ENCODE assay signal across 2 cellular contexts in the genomic region with DNA sequence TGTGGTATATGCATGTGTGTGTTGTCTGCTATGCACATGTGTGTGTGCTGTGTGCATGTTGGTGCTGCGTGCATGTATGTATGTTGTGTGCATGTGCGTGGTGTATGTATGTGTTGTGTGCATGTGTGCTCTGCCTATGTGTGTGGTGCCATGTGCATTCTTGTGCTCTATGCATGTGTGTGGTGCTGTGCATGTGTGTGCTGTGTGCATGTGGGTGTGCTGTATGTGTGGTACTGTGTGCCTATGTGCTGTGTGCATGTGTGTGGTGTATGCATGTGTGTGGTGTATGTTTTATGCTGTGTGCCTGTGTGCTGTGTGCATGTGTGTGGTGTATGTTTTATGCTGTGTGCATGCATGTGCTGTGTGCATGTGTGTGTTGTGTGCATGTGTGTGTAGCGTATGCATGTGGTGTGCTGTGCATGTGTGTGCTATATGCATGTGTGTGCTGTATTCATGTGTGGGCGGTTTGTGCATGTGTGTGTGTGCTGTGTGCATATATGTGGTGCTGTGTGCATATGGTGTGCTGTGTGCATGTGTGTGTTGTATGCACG.
TF ChIP-seq lines count a peak whose summit lies in the region.

No MANE protein-coding gene starts in this region.

TF ChIP-seq in HEK293, 187 proteins besides CTCF, POLR2A, EP300 and RAD21 (continues in another document):
- TF ChIP-seq, protein P1, sequence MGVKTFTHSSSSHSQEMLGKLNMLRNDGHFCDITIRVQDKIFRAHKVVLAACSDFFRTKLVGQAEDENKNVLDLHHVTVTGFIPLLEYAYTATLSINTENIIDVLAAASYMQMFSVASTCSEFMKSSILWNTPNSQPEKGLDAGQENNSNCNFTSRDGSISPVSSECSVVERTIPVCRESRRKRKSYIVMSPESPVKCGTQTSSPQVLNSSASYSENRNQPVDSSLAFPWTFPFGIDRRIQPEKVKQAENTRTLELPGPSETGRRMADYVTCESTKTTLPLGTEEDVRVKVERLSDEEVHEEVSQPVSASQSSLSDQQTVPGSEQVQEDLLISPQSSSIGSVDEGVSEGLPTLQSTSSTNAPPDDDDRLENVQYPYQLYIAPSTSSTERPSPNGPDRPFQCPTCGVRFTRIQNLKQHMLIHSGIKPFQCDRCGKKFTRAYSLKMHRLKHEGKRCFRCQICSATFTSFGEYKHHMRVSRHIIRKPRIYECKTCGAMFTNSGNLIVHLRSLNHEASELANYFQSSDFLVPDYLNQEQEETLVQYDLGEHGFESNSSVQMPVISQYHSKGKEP (tag by site-specific recombination; IDR thresholded peaks at IDR 0.05), result no peak
- TF ChIP-seq HOXA7 (CRISPR knock-in tag; IDR thresholded peaks at IDR 0.05; ENCODE audit: borderline replicate concordance) (no peak), ZNF473 (tag by site-specific recombination; IDR thresholded peaks at IDR 0.05) (peak; percentile 28; the same call in 1 of the 2 replicates), ZNF311 (tag by site-specific recombination; IDR thresholded peaks at IDR 0.05; ENCODE audit: borderline replicate concordance) (peak; percentile 75; the same call in 1 of the 2 replicates), ZBTB20 (tag by site-specific recombination; IDR thresholded peaks at IDR 0.05) (no peak), ZNF394 (tag by site-specific recombination; IDR thresholded peaks at IDR 0.05; ENCODE audit: borderline replicate concordance) (no peak), ZFHX2 (tag by site-specific recombination; conservative IDR thresholded peaks at IDR 0.05) (peak; percentile 26; the same call in 1 of the 2 replicates), ZNF112 (tag by site-specific recombination; IDR thresholded peaks at IDR 0.05) (no peak), EGR2 (tag by site-specific recombination; IDR thresholded peaks at IDR 0.05; ENCODE audit: low read depth) (0 out of 2 replicates have a peak, but pooled peaks have one; percentile 5)
- TF ChIP-seq, protein P2, sequence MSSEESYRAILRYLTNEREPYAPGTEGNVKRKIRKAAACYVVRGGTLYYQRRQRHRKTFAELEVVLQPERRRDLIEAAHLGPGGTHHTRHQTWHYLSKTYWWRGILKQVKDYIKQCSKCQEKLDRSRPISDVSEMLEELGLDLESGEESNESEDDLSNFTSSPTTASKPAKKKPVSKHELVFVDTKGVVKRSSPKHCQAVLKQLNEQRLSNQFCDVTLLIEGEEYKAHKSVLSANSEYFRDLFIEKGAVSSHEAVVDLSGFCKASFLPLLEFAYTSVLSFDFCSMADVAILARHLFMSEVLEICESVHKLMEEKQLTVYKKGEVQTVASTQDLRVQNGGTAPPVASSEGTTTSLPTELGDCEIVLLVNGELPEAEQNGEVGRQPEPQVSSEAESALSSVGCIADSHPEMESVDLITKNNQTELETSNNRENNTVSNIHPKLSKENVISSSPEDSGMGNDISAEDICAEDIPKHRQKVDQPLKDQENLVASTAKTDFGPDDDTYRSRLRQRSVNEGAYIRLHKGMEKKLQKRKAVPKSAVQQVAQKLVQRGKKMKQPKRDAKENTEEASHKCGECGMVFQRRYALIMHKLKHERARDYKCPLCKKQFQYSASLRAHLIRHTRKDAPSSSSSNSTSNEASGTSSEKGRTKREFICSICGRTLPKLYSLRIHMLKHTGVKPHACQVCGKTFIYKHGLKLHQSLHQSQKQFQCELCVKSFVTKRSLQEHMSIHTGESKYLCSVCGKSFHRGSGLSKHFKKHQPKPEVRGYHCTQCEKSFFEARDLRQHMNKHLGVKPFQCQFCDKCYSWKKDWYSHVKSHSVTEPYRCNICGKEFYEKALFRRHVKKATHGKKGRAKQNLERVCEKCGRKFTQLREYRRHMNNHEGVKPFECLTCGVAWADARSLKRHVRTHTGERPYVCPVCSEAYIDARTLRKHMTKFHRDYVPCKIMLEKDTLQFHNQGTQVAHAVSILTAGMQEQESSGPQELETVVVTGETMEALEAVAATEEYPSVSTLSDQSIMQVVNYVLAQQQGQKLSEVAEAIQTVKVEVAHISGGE (tag by site-specific recombination; conservative IDR thresholded peaks at IDR 0.05; ENCODE audit: low read depth), result no peak
- TF ChIP-seq, protein P3, sequence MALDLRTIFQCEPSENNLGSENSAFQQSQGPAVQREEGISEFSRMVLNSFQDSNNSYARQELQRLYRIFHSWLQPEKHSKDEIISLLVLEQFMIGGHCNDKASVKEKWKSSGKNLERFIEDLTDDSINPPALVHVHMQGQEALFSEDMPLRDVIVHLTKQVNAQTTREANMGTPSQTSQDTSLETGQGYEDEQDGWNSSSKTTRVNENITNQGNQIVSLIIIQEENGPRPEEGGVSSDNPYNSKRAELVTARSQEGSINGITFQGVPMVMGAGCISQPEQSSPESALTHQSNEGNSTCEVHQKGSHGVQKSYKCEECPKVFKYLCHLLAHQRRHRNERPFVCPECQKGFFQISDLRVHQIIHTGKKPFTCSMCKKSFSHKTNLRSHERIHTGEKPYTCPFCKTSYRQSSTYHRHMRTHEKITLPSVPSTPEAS (tag by site-specific recombination; IDR thresholded peaks at IDR 0.05), result peak; percentile 95
- TF ChIP-seq, protein P4, sequence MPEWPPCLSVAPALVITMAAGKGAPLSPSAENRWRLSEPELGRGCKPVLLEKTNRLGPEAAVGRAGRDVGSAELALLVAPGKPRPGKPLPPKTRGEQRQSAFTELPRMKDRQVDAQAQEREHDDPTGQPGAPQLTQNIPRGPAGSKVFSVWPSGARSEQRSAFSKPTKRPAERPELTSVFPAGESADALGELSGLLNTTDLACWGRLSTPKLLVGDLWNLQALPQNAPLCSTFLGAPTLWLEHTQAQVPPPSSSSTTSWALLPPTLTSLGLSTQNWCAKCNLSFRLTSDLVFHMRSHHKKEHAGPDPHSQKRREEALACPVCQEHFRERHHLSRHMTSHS (tag by site-specific recombination; IDR thresholded peaks at IDR 0.05), result no peak
- TF ChIP-seq, protein P5, sequence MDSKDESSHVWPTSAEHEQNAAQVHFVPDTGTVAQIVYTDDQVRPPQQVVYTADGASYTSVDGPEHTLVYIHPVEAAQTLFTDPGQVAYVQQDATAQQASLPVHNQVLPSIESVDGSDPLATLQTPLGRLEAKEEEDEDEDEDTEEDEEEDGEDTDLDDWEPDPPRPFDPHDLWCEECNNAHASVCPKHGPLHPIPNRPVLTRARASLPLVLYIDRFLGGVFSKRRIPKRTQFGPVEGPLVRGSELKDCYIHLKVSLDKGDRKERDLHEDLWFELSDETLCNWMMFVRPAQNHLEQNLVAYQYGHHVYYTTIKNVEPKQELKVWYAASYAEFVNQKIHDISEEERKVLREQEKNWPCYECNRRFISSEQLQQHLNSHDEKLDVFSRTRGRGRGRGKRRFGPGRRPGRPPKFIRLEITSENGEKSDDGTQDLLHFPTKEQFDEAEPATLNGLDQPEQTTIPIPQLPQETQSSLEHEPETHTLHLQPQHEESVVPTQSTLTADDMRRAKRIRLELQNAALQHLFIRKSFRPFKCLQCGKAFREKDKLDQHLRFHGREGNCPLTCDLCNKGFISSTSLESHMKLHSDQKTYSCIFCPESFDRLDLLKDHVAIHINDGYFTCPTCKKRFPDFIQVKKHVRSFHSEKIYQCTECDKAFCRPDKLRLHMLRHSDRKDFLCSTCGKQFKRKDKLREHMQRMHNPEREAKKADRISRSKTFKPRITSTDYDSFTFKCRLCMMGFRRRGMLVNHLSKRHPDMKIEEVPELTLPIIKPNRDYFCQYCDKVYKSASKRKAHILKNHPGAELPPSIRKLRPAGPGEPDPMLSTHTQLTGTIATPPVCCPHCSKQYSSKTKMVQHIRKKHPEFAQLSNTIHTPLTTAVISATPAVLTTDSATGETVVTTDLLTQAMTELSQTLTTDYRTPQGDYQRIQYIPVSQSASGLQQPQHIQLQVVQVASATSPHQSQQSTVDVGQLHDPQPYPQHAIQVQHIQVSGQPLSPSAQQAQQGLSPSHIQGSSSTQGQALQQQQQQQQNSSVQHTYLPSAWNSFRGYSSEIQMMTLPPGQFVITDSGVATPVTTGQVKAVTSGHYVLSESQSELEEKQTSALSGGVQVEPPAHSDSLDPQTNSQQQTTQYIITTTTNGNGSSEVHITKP (tag by site-specific recombination; IDR thresholded peaks at IDR 0.05), result no peak

TF ChIP-seq in WTC11, 78 proteins besides CTCF, POLR2A, EP300 and RAD21 (continued from another document):
- TF ChIP-seq, protein P6, sequence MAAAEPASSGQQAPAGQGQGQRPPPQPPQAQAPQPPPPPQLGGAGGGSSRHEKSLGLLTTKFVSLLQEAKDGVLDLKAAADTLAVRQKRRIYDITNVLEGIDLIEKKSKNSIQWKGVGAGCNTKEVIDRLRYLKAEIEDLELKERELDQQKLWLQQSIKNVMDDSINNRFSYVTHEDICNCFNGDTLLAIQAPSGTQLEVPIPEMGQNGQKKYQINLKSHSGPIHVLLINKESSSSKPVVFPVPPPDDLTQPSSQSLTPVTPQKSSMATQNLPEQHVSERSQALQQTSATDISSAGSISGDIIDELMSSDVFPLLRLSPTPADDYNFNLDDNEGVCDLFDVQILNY (CRISPR knock-in tag; IDR thresholded peaks at IDR 0.05), result no peak
- TF ChIP-seq PRRX2 (CRISPR knock-in tag; IDR thresholded peaks at IDR 0.05) (no peak), HMGA2 (CRISPR knock-in tag; IDR thresholded peaks at IDR 0.05) (no peak), NFATC4 (CRISPR knock-in tag; IDR thresholded peaks at IDR 0.05) (no peak), GTF2I (CRISPR knock-in tag; conservative IDR thresholded peaks at IDR 0.05) (no peak), ZNF671 (CRISPR knock-in tag; IDR thresholded peaks at IDR 0.05) (no peak)
- TF ChIP-seq, protein P7, sequence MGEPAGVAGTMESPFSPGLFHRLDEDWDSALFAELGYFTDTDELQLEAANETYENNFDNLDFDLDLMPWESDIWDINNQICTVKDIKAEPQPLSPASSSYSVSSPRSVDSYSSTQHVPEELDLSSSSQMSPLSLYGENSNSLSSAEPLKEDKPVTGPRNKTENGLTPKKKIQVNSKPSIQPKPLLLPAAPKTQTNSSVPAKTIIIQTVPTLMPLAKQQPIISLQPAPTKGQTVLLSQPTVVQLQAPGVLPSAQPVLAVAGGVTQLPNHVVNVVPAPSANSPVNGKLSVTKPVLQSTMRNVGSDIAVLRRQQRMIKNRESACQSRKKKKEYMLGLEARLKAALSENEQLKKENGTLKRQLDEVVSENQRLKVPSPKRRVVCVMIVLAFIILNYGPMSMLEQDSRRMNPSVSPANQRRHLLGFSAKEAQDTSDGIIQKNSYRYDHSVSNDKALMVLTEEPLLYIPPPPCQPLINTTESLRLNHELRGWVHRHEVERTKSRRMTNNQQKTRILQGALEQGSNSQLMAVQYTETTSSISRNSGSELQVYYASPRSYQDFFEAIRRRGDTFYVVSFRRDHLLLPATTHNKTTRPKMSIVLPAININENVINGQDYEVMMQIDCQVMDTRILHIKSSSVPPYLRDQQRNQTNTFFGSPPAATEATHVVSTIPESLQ (CRISPR knock-in tag; IDR thresholded peaks at IDR 0.05), result no peak
- TF ChIP-seq, protein P8, sequence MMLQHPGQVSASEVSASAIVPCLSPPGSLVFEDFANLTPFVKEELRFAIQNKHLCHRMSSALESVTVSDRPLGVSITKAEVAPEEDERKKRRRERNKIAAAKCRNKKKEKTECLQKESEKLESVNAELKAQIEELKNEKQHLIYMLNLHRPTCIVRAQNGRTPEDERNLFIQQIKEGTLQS (CRISPR knock-in tag; conservative IDR thresholded peaks at IDR 0.05), result no peak
- TF ChIP-seq, protein P9, sequence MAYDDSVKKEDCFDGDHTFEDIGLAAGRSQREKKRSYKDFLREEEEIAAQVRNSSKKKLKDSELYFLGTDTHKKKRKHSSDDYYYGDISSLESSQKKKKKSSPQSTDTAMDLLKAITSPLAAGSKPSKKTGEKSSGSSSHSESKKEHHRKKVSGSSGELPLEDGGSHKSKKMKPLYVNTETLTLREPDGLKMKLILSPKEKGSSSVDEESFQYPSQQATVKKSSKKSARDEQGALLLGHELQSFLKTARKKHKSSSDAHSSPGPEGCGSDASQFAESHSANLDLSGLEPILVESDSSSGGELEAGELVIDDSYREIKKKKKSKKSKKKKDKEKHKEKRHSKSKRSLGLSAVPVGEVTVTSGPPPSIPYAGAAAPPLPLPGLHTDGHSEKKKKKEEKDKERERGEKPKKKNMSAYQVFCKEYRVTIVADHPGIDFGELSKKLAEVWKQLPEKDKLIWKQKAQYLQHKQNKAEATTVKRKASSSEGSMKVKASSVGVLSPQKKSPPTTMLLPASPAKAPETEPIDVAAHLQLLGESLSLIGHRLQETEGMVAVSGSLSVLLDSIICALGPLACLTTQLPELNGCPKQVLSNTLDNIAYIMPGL (CRISPR knock-in tag; IDR thresholded peaks at IDR 0.05), result no peak
